ENCODE assay signal across 8 cellular contexts in genomic region chr5:56156585-56157190, GRCh38.
DNase-seq lines count a peak whose midpoint lies in the region; ATAC-seq and TF ChIP-seq lines count a peak whose summit lies in the region.
"Not testable (repeated sequence)": the region's sequence is repeated elsewhere in the genome, so short reads cannot be mapped to it uniquely, and the experiment has no call there.

No MANE protein-coding gene starts in this region.

- H3K27me3 ChIP-seq in vagina: not testable (repeated sequence)

- peak overlapping the region; percentile 31 for H3K27ac ChIP-seq in KOPT-K1 (ENCODE audit: low read depth, low read length, poor library complexity, severe bottlenecking)
- peak overlapping the region; percentile 26 for H3K27ac ChIP-seq in caudate nucleus (ENCODE audit: low read depth, low read length)
- peak overlapping the region; percentile 54 for H3K27ac ChIP-seq in vagina

- DNase-seq in caudate nucleus (lab: John Stamatoyannopoulos, UW): peak in 1 of 61 donors; percentile 13
- peak in 2 of 10 donors; percentile 28 for DNase-seq in naive thymus-derived CD8-positive, alpha-beta T cell
- not testable (repeated sequence) for DNase-seq in vagina (ENCODE audit: extremely low spot score in 2 of 2)

- peaks cover 46 to 87% (median 82%) of the 10 kb centered on the region in 4 donors for H3K4me1 Mint-ChIP-seq in naive thymus-derived CD8-positive, alpha-beta T cell

- H3K4me3 ChIP-seq in vagina: not testable (repeated sequence)

- not testable (repeated sequence) for TF ChIP-seq POLR2A in vagina (IDR thresholded peaks at IDR 0.05)

- POLR2A ChIA-PET in naive thymus-derived CD8-positive, alpha-beta T cell (lab: Charles Lee): interaction anchor here (1.3 kb wide), 1 partner anchor 18 kb away, joined by 4 read pairs; no protein-coding TSS in a partner anchor

- H3K36me3 ChIP-seq in KOPT-K1 (ENCODE audit: insufficient read depth, low read length); vagina: not testable (repeated sequence)

- not testable (repeated sequence) for H3K36me3 Mint-ChIP-seq in naive thymus-derived CD8-positive, alpha-beta T cell

- intact Hi-C loops in vagina (cut with DNase I): not testable (repeated sequence)

- H3K9me3 Mint-ChIP-seq in naive thymus-derived CD8-positive, alpha-beta T cell: not testable (repeated sequence)

- ATAC-seq in GM18511 (IDR thresholded peaks at IDR 0.05; ENCODE audit: unreplicated experiment): peak; percentile 59
- peak; percentile 55 for ATAC-seq in GM21528 (IDR thresholded peaks at IDR 0.05; ENCODE audit: low FRiP score, unreplicated experiment)
- ATAC-seq in HG03066 (IDR thresholded peaks at IDR 0.05; ENCODE audit: low read depth, unreplicated experiment): peak; percentile 55
- peak; percentile 73 to 83 for ATAC-seq in activated CD4-positive, CD25-positive, alpha-beta regulatory T cell treated with anti-CD3 and anti-CD28 coated beads, Interleukin-2, amount 50 U/mL, for 24 hours
- ATAC-seq in naive thymus-derived CD8-positive, alpha-beta T cell: peak; percentile 50 to 54

- peak overlapping the region in 8 of 10 donors; percentile 8 to 64 (median 52) for H3K4me3 Mint-ChIP-seq in naive thymus-derived CD8-positive, alpha-beta T cell

- not testable (repeated sequence) for TF ChIP-seq CTCF in vagina (IDR thresholded peaks at IDR 0.05)

- H3K9me3 ChIP-seq in KOPT-K1 (ENCODE audit: insufficient read depth, low read length, poor library complexity, severe bottlenecking); vagina: not testable (repeated sequence)

- peaks cover 25% of the 10 kb centered on the region for H3K4me1 ChIP-seq in vagina

- H3K27me3 Mint-ChIP-seq in naive thymus-derived CD8-positive, alpha-beta T cell: not testable (repeated sequence)

- peak overlapping the region; percentile 83 to 94 (median 91) for H3K27ac Mint-ChIP-seq in naive thymus-derived CD8-positive, alpha-beta T cell
